ENCODE assay signal across 9 cellular contexts in the genomic region with DNA sequence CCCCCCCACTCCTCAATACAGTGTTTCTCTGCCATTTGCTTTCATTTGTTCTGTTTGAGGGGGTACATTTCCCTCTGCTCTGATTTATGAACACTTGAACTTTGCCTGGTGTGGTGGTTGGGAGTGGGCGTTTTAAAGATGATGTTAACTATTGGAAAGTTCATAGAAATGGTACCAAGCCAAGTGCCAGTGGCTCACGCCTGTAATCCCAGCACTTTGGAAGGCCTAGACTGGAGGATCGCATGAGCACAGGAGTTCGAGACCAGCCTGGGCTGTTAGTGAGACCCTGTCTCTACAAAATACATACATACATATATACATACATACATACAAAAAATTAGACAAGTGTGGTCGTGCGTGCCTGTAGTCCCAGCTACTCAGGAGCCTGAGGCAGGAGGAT. TPM values are rescaled to one million over a fixed set of nuclear protein-coding genes. Genes with fewer than 3 reads are reported as not detected.
A peak's percentile ranks its signal among the peaks of the same experiment; 100 is the strongest.
DNase-seq lines count a peak whose midpoint lies in the region; ATAC-seq and TF ChIP-seq lines count a peak whose summit lies in the region.
"Had no signal": no experiment of that assay in that cellular context is flagged by ENCODE, and none has a peak within 500 bp of the region (broad histone marks: within the 10 kb centered on the region; RNA-seq: fewer than 3 reads in every experiment).

No MANE protein-coding gene starts in this region.

- no peak for DNase-seq in stimulated activated naive CD8-positive, alpha-beta T cell treated with anti-CD3 and anti-CD28 coated beads, Interleukin-15, Interleukin-2, amounts not matched to agents 100 U/mL and 50 U/mL, for 24 hours
- DNase-seq in epithelial cell of prostate (ENCODE audit: low read depth, low spot score) (no peak), natural killer cell (no peak), cerebellum (ENCODE audit: low spot score) (no peak), NCI-H2196 treated with DMSO at 0.1 percent for 48 hours (lab: John Stamatoyannopoulos, UW; ENCODE audit: unreplicated experiment) (no peak)
- DNase-seq in stimulated activated CD4-positive, alpha-beta T cell treated with anti-CD3 and anti-CD28 coated beads, Interleukin-4, amount 100 ng/mL, for 24 hours = no peak

- H3K9me3 Mint-ChIP-seq in stimulated activated naive CD8-positive, alpha-beta T cell treated with anti-CD3 and anti-CD28 coated beads, Interleukin-15, Interleukin-2, amounts not matched to agents 100 ng/mL and 50 ng/mL, for 24 hours = no peaks in the 10 kb centered on the region
- H3K9me3 Mint-ChIP-seq in natural killer cell = peaks cover 0 to 1% of the 10 kb centered on the region in 2 donors

- H3K4me3 Mint-ChIP-seq in stimulated activated naive CD8-positive, alpha-beta T cell treated with anti-CD3 and anti-CD28 coated beads, Interleukin-15, Interleukin-2, amounts not matched to agents 100 ng/mL and 50 ng/mL, for 24 hours = peak overlapping the region; percentile 20
- H3K4me3 Mint-ChIP-seq in natural killer cell = peak overlapping the region; percentile 89

- intact Hi-C loops in natural killer cell (cut with micrococcal nuclease) = no loop called here

- ATAC-seq in stimulated activated naive CD8-positive, alpha-beta T cell treated with anti-CD3 and anti-CD28 coated beads, Interleukin-15, Interleukin-2, amounts not matched to agents 100 U/mL and 50 U/mL, for 24 hours = no peak
- ATAC-seq in natural killer cell (no peak), HG03135 (IDR thresholded peaks at IDR 0.05; ENCODE audit: unreplicated experiment) (no peak)

- H3K27me3 Mint-ChIP-seq in stimulated activated naive CD8-positive, alpha-beta T cell treated with anti-CD3 and anti-CD28 coated beads, Interleukin-15, Interleukin-2, amounts not matched to agents 100 ng/mL and 50 ng/mL, for 24 hours = peaks cover 44% of the 10 kb centered on the region
- peaks cover 4 to 13% of the 10 kb centered on the region in 2 donors for H3K27me3 Mint-ChIP-seq in natural killer cell (ENCODE audit: low read depth in 2 of 2)

- TF ChIP-seq CTCF in natural killer cell (IDR thresholded peaks at IDR 0.05) = no peak

- H3K27ac ChIP-seq in epithelial cell of prostate = peak overlapping the region; percentile 79

- peaks cover 4% of the 10 kb centered on the region for H3K4me1 Mint-ChIP-seq in stimulated activated naive CD8-positive, alpha-beta T cell treated with anti-CD3 and anti-CD28 coated beads, Interleukin-15, Interleukin-2, amounts not matched to agents 100 ng/mL and 50 ng/mL, for 24 hours (ENCODE audit: low read depth)
- H3K4me1 Mint-ChIP-seq in natural killer cell = peaks cover 4 to 5% of the 10 kb centered on the region in 2 donors
- H3K4me1 Mint-ChIP-seq: stimulated activated effector memory CD8-positive, alpha-beta T cell treated with anti-CD3 and anti-CD28 coated beads, Interleukin-12 subunit alpha, Interleukin-12 subunit beta, amount 100 ng/mL, for 72 hours had no signal

- H3K36me3 Mint-ChIP-seq in stimulated activated naive CD8-positive, alpha-beta T cell treated with anti-CD3 and anti-CD28 coated beads, Interleukin-15, Interleukin-2, amounts not matched to agents 100 ng/mL and 50 ng/mL, for 24 hours (ENCODE audit: low read depth) = no peaks in the 10 kb centered on the region
- no peaks in the 10 kb centered on the region for H3K36me3 Mint-ChIP-seq in natural killer cell
- H3K36me3 Mint-ChIP-seq: stimulated activated effector memory CD8-positive, alpha-beta T cell treated with anti-CD3 and anti-CD28 coated beads, Interleukin-12 subunit alpha, Interleukin-12 subunit beta, amount 100 ng/mL, for 72 hours had no signal

- H3K27ac Mint-ChIP-seq in stimulated activated naive CD8-positive, alpha-beta T cell treated with anti-CD3 and anti-CD28 coated beads, Interleukin-15, Interleukin-2, amounts not matched to agents 100 ng/mL and 50 ng/mL, for 24 hours = no peak overlapping the region
- H3K27ac Mint-ChIP-seq in natural killer cell = peak overlapping the region in 1 of 2 donors; percentile 59
- H3K27ac Mint-ChIP-seq: stimulated activated effector memory CD8-positive, alpha-beta T cell treated with anti-CD3 and anti-CD28 coated beads, Interleukin-12 subunit alpha, Interleukin-12 subunit beta, amount 100 ng/mL, for 72 hours had no signal

RNA-seq across cellular contexts. Expression of gene RAB32, which starts 1.1 kb away (rescaled TPM):
- total RNA-seq in natural killer cell (10 to 100 TPM in 1 of 3 donors, 1 to 10 TPM in 2; 1.5 to 12.0 (median 4.7) TPM), cerebellum (3.4 TPM)

RNA-seq across cellular contexts. Expression of gene ADGB, which starts 54.0 kb away (rescaled TPM):
- total RNA-seq in natural killer cell (not detected), cerebellum (0.36 TPM)
